9 cellular contexts compared by ENCODE assay signal in the genomic region with DNA sequence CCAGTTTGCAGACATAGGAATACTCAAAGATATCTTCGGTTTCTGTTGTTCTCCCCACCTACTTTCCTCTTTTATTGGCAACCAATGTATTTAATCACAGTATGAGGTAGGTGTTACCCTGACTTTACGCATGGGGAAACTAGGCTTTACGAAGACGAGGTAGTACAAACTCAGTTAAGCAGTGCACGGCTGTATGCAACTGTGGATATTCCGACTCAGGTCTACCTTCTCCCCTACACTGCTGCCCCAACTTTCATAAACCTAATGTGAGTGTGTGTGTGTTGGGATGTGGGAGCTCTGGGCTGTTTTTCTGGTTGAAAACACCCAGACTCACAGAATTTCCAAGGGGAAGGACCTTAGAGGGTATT. TPM values are rescaled to one million over a fixed set of nuclear protein-coding genes. Genes with fewer than 3 reads are reported as not detected.
DNase-seq lines count a peak whose midpoint lies in the region; ATAC-seq and TF ChIP-seq lines count a peak whose summit lies in the region.
"Had no signal": no experiment of that assay in that cellular context is flagged by ENCODE, and none has a peak within 500 bp of the region (broad histone marks: within the 10 kb centered on the region; RNA-seq: fewer than 3 reads in every experiment).

No MANE protein-coding gene starts in this region.

- no peak for DNase-seq in CD4-positive, alpha-beta memory T cell
- DNase-seq in MM.1S = no peak
- no peak for DNase-seq in central memory CD8-positive, alpha-beta T cell (ENCODE audit: low spot score in 2 of 2)
- DNase-seq in neural crest cell (ENCODE audit: low read depth, low spot score) = no peak
- no peak for DNase-seq in NK-92 treated with Interleukin-12 subunit alpha and Interleukin-12 subunit beta, amount 100 ng/mL, for 24 hours (lab: John Stamatoyannopoulos, UW)
- no peak for DNase-seq in AG08395 (ENCODE audit: low spot score)
- no peak for DNase-seq in left cardiac atrium
- DNase-seq in dedifferentiated amniotic fluid mesenchymal stem cell (ENCODE audit: extremely low spot score) = no peak
- DNase-seq: foreskin fibroblast had no signal

- H3K4me3 Mint-ChIP-seq in CD4-positive, alpha-beta memory T cell = peak overlapping the region; percentile 81 to 98 (median 88)
- peak overlapping the region; percentile 86 for H3K4me3 Mint-ChIP-seq in central memory CD8-positive, alpha-beta T cell
- peak overlapping the region; percentile 93 for H3K4me3 Mint-ChIP-seq in neural crest cell

- peaks cover 3 to 5% of the 10 kb centered on the region in 2 donors for H3K27me3 Mint-ChIP-seq in CD4-positive, alpha-beta memory T cell
- peaks cover 59% of the 10 kb centered on the region for H3K27me3 Mint-ChIP-seq in central memory CD8-positive, alpha-beta T cell
- H3K27me3 Mint-ChIP-seq in neural crest cell (ENCODE audit: low read depth) = peaks cover 32% of the 10 kb centered on the region

- no peak overlapping the region for H3K27ac ChIP-seq in CD4-positive, alpha-beta memory T cell (ENCODE audit: low read depth, low read length)
- H3K27ac ChIP-seq in MM.1S (ENCODE audit: low read length) = no peak overlapping the region

- H3K9me3 ChIP-seq in CD4-positive, alpha-beta memory T cell (ENCODE audit: control insufficient read depth in 1 of 2, low read length in 2 of 2) = no peaks in the 10 kb centered on the region
- H3K9me3 ChIP-seq in MM.1S (replicated peaks; ENCODE audit: insufficient read depth, low read length) = no peaks in the 10 kb centered on the region

- ATAC-seq in central memory CD8-positive, alpha-beta T cell (replicated peaks; ENCODE audit: extremely low read depth, poor library complexity, severe bottlenecking) = no peak
- no peak for ATAC-seq in left cardiac atrium

- H2AFZ ChIP-seq in MM.1S (ENCODE audit: low read length) = no peak overlapping the region

- intact Hi-C loops in CD4-positive, alpha-beta memory T cell (cut with micrococcal nuclease) = no loop called here
- intact Hi-C loops in left cardiac atrium (cut with DNase I) = no loop called here

- no peaks in the 10 kb centered on the region for H3K9me2 ChIP-seq in MM.1S (replicated peaks; ENCODE audit: insufficient read depth, low read length)

- peaks cover 0 to 1% of the 10 kb centered on the region in 2 donors for H3K36me3 Mint-ChIP-seq in CD4-positive, alpha-beta memory T cell
- H3K36me3 Mint-ChIP-seq in central memory CD8-positive, alpha-beta T cell (ENCODE audit: insufficient read depth) = peaks cover 2% of the 10 kb centered on the region
- no peaks in the 10 kb centered on the region for H3K36me3 Mint-ChIP-seq in neural crest cell (ENCODE audit: low read depth)

- POLR2A ChIA-PET in CD4-positive, alpha-beta memory T cell (lab: Charles Lee; ENCODE audit: partially characterized antibody) = no interaction called here

- H3K9me3 Mint-ChIP-seq in CD4-positive, alpha-beta memory T cell = no peaks in the 10 kb centered on the region
- H3K9me3 Mint-ChIP-seq in central memory CD8-positive, alpha-beta T cell = no peaks in the 10 kb centered on the region
- no peaks in the 10 kb centered on the region for H3K9me3 Mint-ChIP-seq in neural crest cell

- no peaks in the 10 kb centered on the region for H4K20me1 ChIP-seq in MM.1S (ENCODE audit: insufficient read depth, low read length)

- CTCF ChIA-PET in CD4-positive, alpha-beta memory T cell (lab: Charles Lee; ENCODE audit: partially characterized antibody) = no interaction called here

- H3K9ac ChIP-seq in MM.1S (ENCODE audit: low read length) = no peak overlapping the region

- H3K4me1 ChIP-seq in CD4-positive, alpha-beta memory T cell (ENCODE audit: insufficient read depth, low read length) = peaks cover 10% of the 10 kb centered on the region
- H3K4me1 ChIP-seq in MM.1S (ENCODE audit: low read length) = 0 out of 2 replicates have a peak, but pooled peaks cover 13% of the 10 kb centered on the region

- H3K4me3 ChIP-seq in CD4-positive, alpha-beta memory T cell (ENCODE audit: low read length in 2 of 2) = no peak overlapping the region
- H3K4me3 ChIP-seq in MM.1S (ENCODE audit: low read length) = no peak overlapping the region; the same call in 1 of the 2 replicates

- H3K4me1 Mint-ChIP-seq in CD4-positive, alpha-beta memory T cell = peaks cover 8 to 23% (median 15%) of the 10 kb centered on the region in 4 donors
- peaks cover 14% of the 10 kb centered on the region for H3K4me1 Mint-ChIP-seq in central memory CD8-positive, alpha-beta T cell
- H3K4me1 Mint-ChIP-seq in neural crest cell = peaks cover 37% of the 10 kb centered on the region

- no peaks in the 10 kb centered on the region for H3F3A ChIP-seq in MM.1S (ENCODE audit: insufficient read depth, low read length)

- H3K4me2 ChIP-seq in MM.1S (ENCODE audit: low read depth, low read length) = peak overlapping the region; percentile 90; the same call in 1 of the 2 replicates

- H3K27me3 ChIP-seq in CD4-positive, alpha-beta memory T cell (ENCODE audit: insufficient read depth, low read length) = no peaks in the 10 kb centered on the region
- no peaks in the 10 kb centered on the region for H3K27me3 ChIP-seq in MM.1S (replicated peaks; ENCODE audit: insufficient read depth, low read length)

- TF ChIP-seq CTCF in MM.1S (IDR thresholded peaks at IDR 0.05; ENCODE audit: low read length) (no peak), neural crest cell (conservative IDR thresholded peaks at IDR 0.05) (no peak)

- H3K79me2 ChIP-seq in MM.1S (ENCODE audit: low read length) = peaks cover 32% of the 10 kb centered on the region

- no peaks in the 10 kb centered on the region for H3K36me3 ChIP-seq in CD4-positive, alpha-beta memory T cell (ENCODE audit: insufficient read depth, low read length)
- H3K36me3 ChIP-seq in MM.1S (replicated peaks; ENCODE audit: insufficient read depth, low read length) = no peaks in the 10 kb centered on the region

- H3K27ac Mint-ChIP-seq in CD4-positive, alpha-beta memory T cell = no peak overlapping the region
- H3K27ac Mint-ChIP-seq in central memory CD8-positive, alpha-beta T cell (ENCODE audit: low read depth) = no peak overlapping the region
- H3K27ac Mint-ChIP-seq in neural crest cell (ENCODE audit: unreplicated experiment) = no peak overlapping the region

RNA-seq across cellular contexts. Expression of a gene that starts 1.2 kb away (rescaled TPM):
- total RNA-seq in CD4-positive, alpha-beta memory T cell = 1 to 10 TPM; 1.2 to 1.5 TPM
- polyA plus RNA-seq in CD4-positive, alpha-beta memory T cell = under 1 TPM in 1 of 2 donors, not detected in 1; 0.63 TPM
- total RNA-seq in neural crest cell (46.0 and 46.1 TPM in 2 replicates), left cardiac atrium (10 to 100 TPM; 14.0 to 24.5 TPM)

RNA-seq across cellular contexts. Expression of a gene that starts 51.9 kb away (rescaled TPM):
- total RNA-seq in CD4-positive, alpha-beta memory T cell = 1 to 10 TPM; 5.8 to 6.2 TPM
- 10 to 100 TPM in 1 of 2 donors, 1 to 10 TPM in 1; 7.3 to 15.5 TPM for polyA plus RNA-seq in CD4-positive, alpha-beta memory T cell
- 19.2 and 19.6 TPM in 2 replicates for total RNA-seq in neural crest cell
- 10 to 100 TPM in 1 of 2 donors, 1 to 10 TPM in 1; 8.6 to 10.2 TPM for total RNA-seq in left cardiac atrium

Comparison
In these comparisons a context has a peak if more than half of its experiments do, and no peak if none do; other contexts are left out.
1. RNA of a gene that starts 1.2 kb away (total RNA-seq): 46.0 to 46.1 TPM in neural crest cell and 14.0 to 24.5 TPM in left cardiac atrium; 1.2 to 1.5 TPM in CD4-positive, alpha-beta memory T cell; every median in the first group is over 4 times any median in the second.
2. Peak in every context shown above with its lines, with median percentiles within 50 percentile points of each other: H3K4me3 Mint-ChIP-seq.